ENCODE assay signal across 13 cellular contexts in the genomic region with DNA sequence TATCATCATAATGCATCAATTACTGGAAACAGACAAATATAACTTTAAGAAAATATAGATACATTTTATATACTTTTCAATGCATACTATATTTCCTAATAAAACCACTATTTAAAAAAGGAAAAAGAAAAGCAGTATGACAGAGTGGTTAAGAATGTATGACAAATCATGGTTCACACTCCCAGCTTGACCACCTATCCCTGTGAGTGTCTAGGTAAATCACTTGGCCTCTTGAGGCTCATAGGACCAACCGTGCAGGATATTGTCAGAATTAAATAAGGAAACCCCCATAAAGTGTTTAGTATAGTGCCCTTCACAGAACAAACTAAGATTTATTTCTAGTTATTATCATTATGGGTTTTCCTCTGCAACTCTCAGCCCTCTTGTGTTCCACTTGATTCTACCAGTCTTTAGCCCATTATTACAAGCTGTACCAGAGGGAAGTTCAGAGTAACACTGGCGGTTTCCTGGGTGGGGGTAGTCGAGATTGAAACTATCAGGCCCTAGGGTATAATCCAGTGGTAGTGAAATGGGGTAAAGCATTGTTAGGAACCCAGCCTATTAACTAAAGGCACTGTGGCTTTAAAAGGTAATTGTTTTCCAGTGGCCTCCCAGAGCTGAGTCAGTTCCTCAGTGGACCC. TPM values are rescaled to one million over a fixed set of nuclear protein-coding genes. Genes with fewer than 3 reads are reported as not detected.
A peak's percentile ranks its signal among the peaks of the same experiment; 100 is the strongest.
DNase-seq lines count a peak whose midpoint lies in the region; ATAC-seq and TF ChIP-seq lines count a peak whose summit lies in the region.
"Had no signal": no experiment of that assay in that cellular context is flagged by ENCODE, and none has a peak within 500 bp of the region (broad histone marks: within the 10 kb centered on the region; RNA-seq: fewer than 3 reads in every experiment).

No MANE protein-coding gene starts in this region.

- no peak overlapping the region for H3K4me3 Mint-ChIP-seq in activated CD8-positive, alpha-beta memory T cell treated with anti-CD3 and anti-CD28 coated beads, Interleukin-2, amount 10 ng/mL, durations not matched to agents 7 days and 5 days

- H3K36me3 ChIP-seq in brain microvascular endothelial cell (replicated peaks) (no peaks in the 10 kb centered on the region), SK-N-SH (replicated peaks in 1 of 2; ENCODE audit: control insufficient read depth in 1 of 2, insufficient read depth in 2 of 2, low read length in 1 of 2) (no peaks in the 10 kb centered on the region)

- no peak overlapping the region for H3K9ac ChIP-seq in SK-N-SH

- ATAC-seq in GM19351 (IDR thresholded peaks at IDR 0.05; ENCODE audit: unreplicated experiment), result peak; percentile 22
- no peak for ATAC-seq in activated CD8-positive, alpha-beta memory T cell treated with anti-CD3 and anti-CD28 coated beads, Interleukin-2, amount 10 ng/mL, durations not matched to agents 7 days and 5 days
- ATAC-seq: HCT116, HepG2 had no signal

- H3K4me1 Mint-ChIP-seq in activated CD8-positive, alpha-beta memory T cell treated with anti-CD3 and anti-CD28 coated beads, Interleukin-2, amount 10 ng/mL, durations not matched to agents 7 days and 5 days, result no peaks in the 10 kb centered on the region

- H3K27me3 ChIP-seq in HL-60 (ENCODE audit: insufficient read depth, poor library complexity, severe bottlenecking) (no peaks in the 10 kb centered on the region), brain microvascular endothelial cell (replicated peaks) (no peaks in the 10 kb centered on the region), SK-N-SH (ENCODE audit: insufficient read depth) (peaks cover 6% of the 10 kb centered on the region; the same call in 1 of the 2 replicates)

- CTCF ChIA-PET in activated CD8-positive, alpha-beta memory T cell treated with anti-CD3 and anti-CD28 coated beads, Interleukin-2, amount 10 ng/mL, durations not matched to agents 7 days and 5 days (lab: Charles Lee), result no interaction called here
- CTCF ChIA-PET in SK-N-SH (lab: Yijun Ruan, JAX), result interaction anchor here (1.4 kb wide), 1 partner anchor 57 kb away, joined by 3 read pairs; no protein-coding TSS in a partner anchor

- H2AFZ ChIP-seq in SK-N-SH (ENCODE audit: low read depth), result no peak overlapping the region

- H4K20me1 ChIP-seq in SK-N-SH (ENCODE audit: insufficient read depth), result no peaks in the 10 kb centered on the region

- H3K27ac ChIP-seq in HL-60 (replicated peaks), result peak overlapping the region; percentile 34
- peak overlapping the region; percentile 52 for H3K27ac ChIP-seq in brain microvascular endothelial cell
- no peak overlapping the region for H3K27ac ChIP-seq in SK-N-SH (ENCODE audit: low read depth in 2 of 2, low read length in 1 of 2)

- no peak overlapping the region for H3K4me3 ChIP-seq in HL-60 (replicated peaks; ENCODE audit: insufficient read depth, low read length)
- H3K4me3 ChIP-seq in brain microvascular endothelial cell (ENCODE audit: low read depth, low read length), result no peak overlapping the region
- H3K4me3 ChIP-seq in SK-N-SH (ENCODE audit: low read depth in 2 of 2, low read length in 1 of 2), result no peak overlapping the region

- H3K4me2 ChIP-seq in SK-N-SH, result no peak overlapping the region

- H3K4me1 ChIP-seq in SK-N-SH (ENCODE audit: control insufficient read depth in 1 of 2, insufficient read depth in 2 of 2, low read depth in 1 of 2, low read length in 1 of 2), result no peaks in the 10 kb centered on the region

- H3K9me3 Mint-ChIP-seq in activated CD8-positive, alpha-beta memory T cell treated with anti-CD3 and anti-CD28 coated beads, Interleukin-2, amount 10 ng/mL, durations not matched to agents 7 days and 5 days (ENCODE audit: low read depth), result no peaks in the 10 kb centered on the region

- no peaks in the 10 kb centered on the region for H3K79me2 ChIP-seq in SK-N-SH (ENCODE audit: insufficient read depth)

- H3F3A ChIP-seq in SK-N-SH (replicated peaks; ENCODE audit: insufficient read depth), result no peaks in the 10 kb centered on the region

- no peaks in the 10 kb centered on the region for H3K9me2 ChIP-seq in SK-N-SH

- DNase-seq in HL-60 (ENCODE audit: low read depth in 1 of 2, low spot score in 1 of 2) (no peak), brain microvascular endothelial cell (peak; percentile 0), non-pigmented ciliary epithelial cell (ENCODE audit: low read depth) (peak; percentile 36), ecto neural progenitor cell (ENCODE audit: low spot score) (no peak), SKM-1 treated with dmso at 0.1 percent for 144 hours (lab: John Stamatoyannopoulos, UW; ENCODE audit: unreplicated experiment) (no peak), SK-N-SH (no peak)
- no peak for DNase-seq in activated CD8-positive, alpha-beta memory T cell treated with anti-CD3 and anti-CD28 coated beads, Interleukin-2, amount 10 ng/mL, durations not matched to agents 7 days and 5 days
- DNase-seq: activated CD4-positive, alpha-beta T cell treated with anti-CD3 and anti-CD28 coated beads for 48 hours; activated gamma-delta T cell; effector CD4-positive, alpha-beta T cell had no signal

- POLR2A ChIA-PET in SK-N-SH (lab: Yijun Ruan, JAX), result no interaction called here

- in situ Hi-C loops in brain microvascular endothelial cell (cut with HindIII; ENCODE audit: low pct_ligation_motif_present, low sequenced_read_pairs), result no loop called here

- H3K36me3 Mint-ChIP-seq in activated CD8-positive, alpha-beta memory T cell treated with anti-CD3 and anti-CD28 coated beads, Interleukin-2, amount 10 ng/mL, durations not matched to agents 7 days and 5 days, result no peaks in the 10 kb centered on the region

- no peak for TF ChIP-seq RAD21 in SK-N-SH (IDR thresholded peaks at IDR 0.05; ENCODE audit: low read length)

- no peaks in the 10 kb centered on the region for H3K27me3 Mint-ChIP-seq in activated CD8-positive, alpha-beta memory T cell treated with anti-CD3 and anti-CD28 coated beads, Interleukin-2, amount 10 ng/mL, durations not matched to agents 7 days and 5 days

- TF ChIP-seq EP300 in SK-N-SH (IDR thresholded peaks at IDR 0.05; ENCODE audit: borderline replicate concordance in 1 of 2, low read depth in 1 of 2, low read length in 1 of 2), result no peak

- no peak overlapping the region for H3K27ac Mint-ChIP-seq in activated CD8-positive, alpha-beta memory T cell treated with anti-CD3 and anti-CD28 coated beads, Interleukin-2, amount 10 ng/mL, durations not matched to agents 7 days and 5 days

- TF ChIP-seq CTCF in HL-60 (IDR thresholded peaks at IDR 0.05; ENCODE audit: insufficient read depth, low read length) (no peak), brain microvascular endothelial cell (IDR thresholded peaks at IDR 0.05; ENCODE audit: low read depth, low read length, missing control alignments) (no peak), SK-N-SH (IDR thresholded peaks at IDR 0.05) (no peak)

- no peaks in the 10 kb centered on the region for H3K9me3 ChIP-seq in SK-N-SH

- 17% methylated on average over 3 of the region's 3 CpGs for WGBS in SK-N-SH (ENCODE audit: low lambda C conversion rate)

TF ChIP-seq in SK-N-SH, 30 proteins besides CTCF, POLR2A, EP300 and RAD21 (continues in another document):
- TF ChIP-seq MXI1 (IDR thresholded peaks at IDR 0.05; ENCODE audit: low read depth, low read length), result no peak
- TF ChIP-seq, protein P1, sequence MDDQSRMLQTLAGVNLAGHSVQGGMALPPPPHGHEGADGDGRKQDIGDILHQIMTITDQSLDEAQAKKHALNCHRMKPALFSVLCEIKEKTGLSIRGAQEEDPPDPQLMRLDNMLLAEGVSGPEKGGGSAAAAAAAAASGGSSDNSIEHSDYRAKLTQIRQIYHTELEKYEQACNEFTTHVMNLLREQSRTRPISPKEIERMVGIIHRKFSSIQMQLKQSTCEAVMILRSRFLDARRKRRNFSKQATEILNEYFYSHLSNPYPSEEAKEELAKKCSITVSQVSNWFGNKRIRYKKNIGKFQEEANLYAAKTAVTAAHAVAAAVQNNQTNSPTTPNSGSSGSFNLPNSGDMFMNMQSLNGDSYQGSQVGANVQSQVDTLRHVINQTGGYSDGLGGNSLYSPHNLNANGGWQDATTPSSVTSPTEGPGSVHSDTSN (IDR thresholded peaks at IDR 0.05), result no peak
- TF ChIP-seq CHD2 (IDR thresholded peaks at IDR 0.05; ENCODE audit: low read length, partially characterized antibody), result no peak
- no peak for TF ChIP-seq RXRA (IDR thresholded peaks at IDR 0.05; ENCODE audit: borderline replicate concordance, low read depth)
- no peak for TF ChIP-seq RCOR1 (IDR thresholded peaks at IDR 0.05; ENCODE audit: low read length)
- no peak for TF ChIP-seq NRF1 (IDR thresholded peaks at IDR 0.05; ENCODE audit: low read depth, low read length)
- no peak for TF ChIP-seq POLR2AphosphoS5 (IDR thresholded peaks at IDR 0.05; ENCODE audit: low read depth, low read length)
- TF ChIP-seq, protein P2, sequence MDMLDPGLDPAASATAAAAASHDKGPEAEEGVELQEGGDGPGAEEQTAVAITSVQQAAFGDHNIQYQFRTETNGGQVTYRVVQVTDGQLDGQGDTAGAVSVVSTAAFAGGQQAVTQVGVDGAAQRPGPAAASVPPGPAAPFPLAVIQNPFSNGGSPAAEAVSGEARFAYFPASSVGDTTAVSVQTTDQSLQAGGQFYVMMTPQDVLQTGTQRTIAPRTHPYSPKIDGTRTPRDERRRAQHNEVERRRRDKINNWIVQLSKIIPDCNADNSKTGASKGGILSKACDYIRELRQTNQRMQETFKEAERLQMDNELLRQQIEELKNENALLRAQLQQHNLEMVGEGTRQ (IDR thresholded peaks at IDR 0.05; ENCODE audit: borderline replicate concordance, low read depth, low read length), result no peak
- TF ChIP-seq, protein P3, sequence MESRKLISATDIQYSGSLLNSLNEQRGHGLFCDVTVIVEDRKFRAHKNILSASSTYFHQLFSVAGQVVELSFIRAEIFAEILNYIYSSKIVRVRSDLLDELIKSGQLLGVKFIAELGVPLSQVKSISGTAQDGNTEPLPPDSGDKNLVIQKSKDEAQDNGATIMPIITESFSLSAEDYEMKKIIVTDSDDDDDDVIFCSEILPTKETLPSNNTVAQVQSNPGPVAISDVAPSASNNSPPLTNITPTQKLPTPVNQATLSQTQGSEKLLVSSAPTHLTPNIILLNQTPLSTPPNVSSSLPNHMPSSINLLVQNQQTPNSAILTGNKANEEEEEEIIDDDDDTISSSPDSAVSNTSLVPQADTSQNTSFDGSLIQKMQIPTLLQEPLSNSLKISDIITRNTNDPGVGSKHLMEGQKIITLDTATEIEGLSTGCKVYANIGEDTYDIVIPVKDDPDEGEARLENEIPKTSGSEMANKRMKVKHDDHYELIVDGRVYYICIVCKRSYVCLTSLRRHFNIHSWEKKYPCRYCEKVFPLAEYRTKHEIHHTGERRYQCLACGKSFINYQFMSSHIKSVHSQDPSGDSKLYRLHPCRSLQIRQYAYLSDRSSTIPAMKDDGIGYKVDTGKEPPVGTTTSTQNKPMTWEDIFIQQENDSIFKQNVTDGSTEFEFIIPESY (IDR thresholded peaks at IDR 0.05; ENCODE audit: borderline replicate concordance, low read depth), result no peak

RNA-seq across cellular contexts. Expression of a gene that starts 55.5 kb away (rescaled TPM):
- under 1 TPM; 0.26 to 0.53 TPM for total RNA-seq in activated CD8-positive, alpha-beta memory T cell treated with anti-CD3 and anti-CD28 coated beads, Interleukin-2, amount 10 ng/mL, durations not matched to agents 7 days and 5 days
- polyA plus RNA-seq in SK-N-SH (2012; rRNA removed), result 0.23 and 0.63 TPM in 2 replicates
- 0.24 and 0.30 TPM in 2 replicates for polyA plus RNA-seq in SK-N-SH (2012; cell fraction: cytosol; rRNA removed)
- polyA plus RNA-seq in SK-N-SH (2012; cell fraction: nucleus; rRNA removed), result 0.53 and 1.1 TPM in 2 replicates
- total RNA-seq: HepG2 had no signal
- polyA plus RNA-seq: HepG2 had no signal

Comparison
In these comparisons a context has a peak if more than half of its experiments do, and no peak if none do; other contexts are left out.
1. DNase-seq: peak in brain microvascular endothelial cell (single experiment) and non-pigmented ciliary epithelial cell (single experiment); none in HL-60 (0 of 2), ecto neural progenitor cell (single experiment), activated CD8-positive, alpha-beta memory T cell treated with anti-CD3 and anti-CD28 coated beads, Interleukin-2, amount 10 ng/mL, durations not matched to agents 7 days and 5 days (single experiment), SKM-1 treated with dmso at 0.1 percent for 144 hours (single experiment) and SK-N-SH (single experiment).
2. H3K27ac ChIP-seq: peak in HL-60 (single experiment) and brain microvascular endothelial cell (single experiment); none in SK-N-SH (0 of 2).